In the genomic region with DNA sequence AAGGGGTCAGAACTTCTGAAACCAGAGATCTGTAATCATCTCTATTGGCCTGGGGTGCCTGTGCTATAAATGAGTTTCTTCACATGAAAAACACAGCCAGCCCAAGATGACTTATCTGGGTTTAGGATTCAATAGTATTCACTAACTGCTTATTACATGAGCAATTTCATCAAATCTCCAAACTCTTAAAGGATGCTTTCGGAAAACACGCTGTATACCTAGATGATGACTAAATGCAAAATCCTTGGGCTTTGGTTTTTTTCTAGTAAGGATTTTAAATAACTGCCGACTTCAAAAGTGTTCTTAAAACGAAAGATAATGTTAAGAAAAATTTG, we compare ENCODE assay signal across 9 cellular contexts. TPM values are rescaled to one million over a fixed set of nuclear protein-coding genes. Genes with fewer than 3 reads are reported as not detected.
A peak's percentile ranks its signal among the peaks of the same experiment; 100 is the strongest.
DNase-seq lines count a peak whose midpoint lies in the region; ATAC-seq and TF ChIP-seq lines count a peak whose summit lies in the region.
"Had no signal": no experiment of that assay in that cellular context is flagged by ENCODE, and none has a peak within 500 bp of the region (broad histone marks: within the 10 kb centered on the region; RNA-seq: fewer than 3 reads in every experiment).

No MANE protein-coding gene starts in this region.

- no peak for DNase-seq in CD8-positive, alpha-beta T cell
- DNase-seq in Peyer's patch (no peak), prostate gland (ENCODE audit: low spot score) (no peak), glutamatergic neuron (no peak), NCI-H1092 treated with DMSO at 0.1 percent for 48 hours (lab: John Stamatoyannopoulos, UW) (no peak), islet precursor cell (no peak)
- no peak for DNase-seq in effector memory CD8-positive, alpha-beta T cell
- DNase-seq: cortex of kidney had no signal

- CTCF ChIA-PET in CD8-positive, alpha-beta T cell (lab: Charles Lee): interaction anchor here (0.7 to 1.2 kb wide), 3 partner anchors 14 to 264 kb away, joined by 3 to 4 read pairs (median 3); a partner anchor contains a TSS

- H3K9me3 Mint-ChIP-seq in CD8-positive, alpha-beta T cell: no peaks in the 10 kb centered on the region
- H3K9me3 Mint-ChIP-seq in effector memory CD8-positive, alpha-beta T cell: no peaks in the 10 kb centered on the region
- H3K9me3 Mint-ChIP-seq in glutamatergic neuron (ENCODE audit: unreplicated experiment): no peaks in the 10 kb centered on the region

- peaks cover 64% of the 10 kb centered on the region for H3K36me3 Mint-ChIP-seq in CD8-positive, alpha-beta T cell
- peaks cover 76% of the 10 kb centered on the region for H3K36me3 Mint-ChIP-seq in effector memory CD8-positive, alpha-beta T cell (ENCODE audit: insufficient read depth)
- H3K36me3 Mint-ChIP-seq in glutamatergic neuron (ENCODE audit: unreplicated experiment): no peaks in the 10 kb centered on the region

- no peaks in the 10 kb centered on the region for H3K27me3 ChIP-seq in CD8-positive, alpha-beta T cell (ENCODE audit: insufficient read depth, low read length)
- H3K27me3 ChIP-seq in Peyer's patch: no peaks in the 10 kb centered on the region
- no peaks in the 10 kb centered on the region for H3K27me3 ChIP-seq in prostate gland (replicated peaks; ENCODE audit: insufficient read depth)

- ATAC-seq in CD8-positive, alpha-beta T cell: no peak
- no peak for ATAC-seq in effector memory CD8-positive, alpha-beta T cell (replicated peaks)
- no peak for ATAC-seq in HG03045 (IDR thresholded peaks at IDR 0.05; ENCODE audit: unreplicated experiment)

- no peak overlapping the region for H3K4me3 ChIP-seq in CD8-positive, alpha-beta T cell (ENCODE audit: low read depth, low read length)
- H3K4me3 ChIP-seq in Peyer's patch (no peak overlapping the region), prostate gland (no peak overlapping the region)

- no peak for TF ChIP-seq CTCF in CD8-positive, alpha-beta T cell (IDR thresholded peaks at IDR 0.05)
- TF ChIP-seq CTCF in Peyer's patch (IDR thresholded peaks at IDR 0.05): no peak
- no peak for TF ChIP-seq CTCF in prostate gland (IDR thresholded peaks at IDR 0.05)
- no peak for TF ChIP-seq CTCF in glutamatergic neuron (IDR thresholded peaks at IDR 0.05; ENCODE audit: partially characterized antibody, unreplicated experiment)

- peaks cover 48% of the 10 kb centered on the region for H3K4me1 Mint-ChIP-seq in CD8-positive, alpha-beta T cell (ENCODE audit: low read depth)
- peaks cover 46 to 50% of the 10 kb centered on the region in 2 donors for H3K4me1 Mint-ChIP-seq in effector memory CD8-positive, alpha-beta T cell (ENCODE audit: low read depth in 2 of 2)
- H3K4me1 Mint-ChIP-seq in glutamatergic neuron (ENCODE audit: low read depth, unreplicated experiment): peaks cover 9% of the 10 kb centered on the region

- 66% methylated on average over 4 of the region's 4 CpGs for WGBS in prostate gland

- intact Hi-C loops in CD8-positive, alpha-beta T cell (cut with DNase I, micrococcal nuclease): no loop called here
- intact Hi-C loops in prostate gland (cut with DNase I): no loop called here

- H3K27ac ChIP-seq in CD8-positive, alpha-beta T cell (ENCODE audit: low read depth, low read length): peak overlapping the region; percentile 95
- H3K27ac ChIP-seq in Peyer's patch: peak overlapping the region; percentile 51 to 91 (median 70)
- H3K27ac ChIP-seq in prostate gland: peak overlapping the region; percentile 64

- peak overlapping the region; percentile 93 for H3K27ac Mint-ChIP-seq in CD8-positive, alpha-beta T cell
- H3K27ac Mint-ChIP-seq in effector memory CD8-positive, alpha-beta T cell: peak overlapping the region; percentile 98 to 99
- H3K27ac Mint-ChIP-seq in glutamatergic neuron (ENCODE audit: unreplicated experiment): no peak overlapping the region

- TF ChIP-seq POLR2A in Peyer's patch (IDR thresholded peaks at IDR 0.05) (no peak), prostate gland (IDR thresholded peaks at IDR 0.05) (no peak)

- no peaks in the 10 kb centered on the region for H3K27me3 Mint-ChIP-seq in CD8-positive, alpha-beta T cell (ENCODE audit: low read depth)
- no peaks in the 10 kb centered on the region for H3K27me3 Mint-ChIP-seq in effector memory CD8-positive, alpha-beta T cell
- H3K27me3 Mint-ChIP-seq in glutamatergic neuron (ENCODE audit: unreplicated experiment): peaks cover 9% of the 10 kb centered on the region

- POLR2A ChIA-PET in CD8-positive, alpha-beta T cell (lab: Charles Lee): interaction anchor here (0.6 to 4.4 kb wide), 4 partner anchors 19 to 1139 kb away, joined by 3 to 42 read pairs (median 15); a partner anchor contains a TSS

- H3K9me3 ChIP-seq in CD8-positive, alpha-beta T cell (ENCODE audit: low read length): no peaks in the 10 kb centered on the region
- H3K9me3 ChIP-seq in Peyer's patch: no peaks in the 10 kb centered on the region
- H3K9me3 ChIP-seq in prostate gland: no peaks in the 10 kb centered on the region

- H3K4me1 ChIP-seq in CD8-positive, alpha-beta T cell (ENCODE audit: insufficient read depth, low read length): peaks cover 55% of the 10 kb centered on the region
- H3K4me1 ChIP-seq in Peyer's patch (peaks cover 0 to 37% (median 7%) of the 10 kb centered on the region in 4 donors), prostate gland (replicated peaks) (no peaks in the 10 kb centered on the region)

- H3K36me3 ChIP-seq in CD8-positive, alpha-beta T cell (ENCODE audit: insufficient read depth, low read length): peaks cover 4% of the 10 kb centered on the region
- H3K36me3 ChIP-seq in Peyer's patch (peaks cover 0 to 73% (median 0%) of the 10 kb centered on the region in 3 donors), prostate gland (no peaks in the 10 kb centered on the region)

- H3K4me3 Mint-ChIP-seq in CD8-positive, alpha-beta T cell: peak overlapping the region; percentile 55
- peak overlapping the region; percentile 72 to 77 for H3K4me3 Mint-ChIP-seq in effector memory CD8-positive, alpha-beta T cell
- H3K4me3 Mint-ChIP-seq in glutamatergic neuron (ENCODE audit: unreplicated experiment): no peak overlapping the region

RNA-seq across cellular contexts. Expression of a gene that starts 18.4 kb away (rescaled TPM):
- total RNA-seq in CD8-positive, alpha-beta T cell: 10 to 100 TPM; 20.1 to 24.3 TPM
- 10 to 100 TPM; 26.6 to 56.5 (median 40.3) TPM for total RNA-seq in Peyer's patch
- total RNA-seq in prostate gland: 10 to 100 TPM; 56.8 to 80.5 TPM
- total RNA-seq in glutamatergic neuron (ENCODE audit: unreplicated experiment): 50.8 TPM

RNA-seq across cellular contexts. Expression of a gene that starts 18.6 kb away (rescaled TPM):
- 1 to 10 TPM in 1 of 2 experiments, under 1 TPM in 1; 0.71 to 1.7 TPM for total RNA-seq in CD8-positive, alpha-beta T cell
- total RNA-seq in Peyer's patch (10 to 100 TPM; 10.7 to 15.7 (median 11.6) TPM), prostate gland (10 to 100 TPM; 12.1 to 14.8 TPM), glutamatergic neuron (ENCODE audit: unreplicated experiment) (9.4 TPM)

RNA-seq across cellular contexts. Expression of a gene that starts 35.2 kb away (rescaled TPM):
- total RNA-seq in CD8-positive, alpha-beta T cell: 10 to 100 TPM; 51.5 to 56.5 TPM
- 10 to 100 TPM; 46.1 to 88.3 (median 78.6) TPM for total RNA-seq in Peyer's patch
- 10 to 100 TPM; 41.1 to 53.2 TPM for total RNA-seq in prostate gland
- 39.5 TPM for total RNA-seq in glutamatergic neuron (ENCODE audit: unreplicated experiment)

RNA-seq across cellular contexts. Expression of a gene that starts 35.4 kb away (rescaled TPM):
- 1 to 10 TPM; 7.5 to 8.3 TPM for total RNA-seq in CD8-positive, alpha-beta T cell
- total RNA-seq in Peyer's patch (10 to 100 TPM in 1 of 4 donors, 1 to 10 TPM in 3; 4.6 to 10.7 (median 7.0) TPM), prostate gland (10 to 100 TPM; 15.0 to 15.1 TPM), glutamatergic neuron (ENCODE audit: unreplicated experiment) (8.4 TPM)
